In the genomic region with DNA sequence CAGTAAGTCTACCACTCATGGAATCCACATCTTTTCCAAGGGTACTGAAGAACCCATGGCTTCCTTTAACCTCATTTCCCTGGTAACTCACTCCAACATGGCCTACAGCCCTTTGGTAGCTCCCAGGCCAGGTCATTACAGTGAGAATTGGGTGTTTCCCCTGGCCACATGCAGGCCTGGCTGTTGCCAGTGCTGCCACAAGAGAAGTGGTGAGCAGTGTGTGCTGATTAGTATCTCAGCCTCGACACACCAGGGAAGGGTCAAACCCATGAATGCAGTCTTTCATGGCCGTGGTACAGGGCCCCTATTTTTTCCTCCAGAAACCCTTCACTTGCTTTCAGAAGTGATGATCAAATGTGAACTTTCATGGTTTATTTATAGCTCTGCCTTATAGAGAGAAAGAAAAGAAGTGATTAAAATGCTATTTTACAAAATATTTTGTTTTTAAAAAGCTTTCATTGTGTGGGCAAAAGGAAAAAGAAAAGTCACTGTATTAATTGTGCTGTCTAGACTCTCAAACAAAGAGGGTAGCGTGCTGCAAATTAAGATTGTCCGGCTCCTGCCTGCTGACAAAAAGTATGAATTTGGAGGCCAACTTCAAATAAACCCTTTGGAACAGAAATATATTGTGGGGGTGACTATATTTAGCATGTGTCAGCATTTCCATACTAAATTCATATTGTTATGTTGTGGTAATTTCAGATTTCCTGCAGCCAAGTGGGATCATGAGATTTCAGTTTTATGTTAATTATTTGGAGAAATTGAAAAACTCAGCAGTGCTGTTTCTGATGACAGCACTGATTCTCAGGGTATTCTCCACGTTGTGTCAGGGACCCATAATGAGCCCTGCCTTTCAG, we compare ENCODE assay signal across 13 cellular contexts.
DNase-seq lines count a peak whose midpoint lies in the region; ATAC-seq and TF ChIP-seq lines count a peak whose summit lies in the region.
"Had no signal": no experiment of that assay in that cellular context is flagged by ENCODE, and none has a peak within 500 bp of the region (broad histone marks: within the 10 kb centered on the region; RNA-seq: fewer than 3 reads in every experiment).

No MANE protein-coding gene starts in this region.

- ATAC-seq in GM18858 (IDR thresholded peaks at IDR 0.05; ENCODE audit: unreplicated experiment) (peak; percentile 55), GM21786 (IDR thresholded peaks at IDR 0.05; ENCODE audit: unreplicated experiment) (peak; percentile 93), HG03565 (IDR thresholded peaks at IDR 0.05; ENCODE audit: unreplicated experiment) (peak; percentile 56)

- WGBS in spleen, 5 donors: 67 to 76% (median 72%) methylated on average over 5 of the region's 5 CpGs

- H3K4me1 Mint-ChIP-seq in nephron: peaks cover 53% of the 10 kb centered on the region

- no peaks in the 10 kb centered on the region for H3K36me3 Mint-ChIP-seq in nephron (ENCODE audit: low read depth)

- intact Hi-C loops in spleen (cut with DNase I; ENCODE audit: low total_unique reads): no loop called here

- H3K4me3 ChIP-seq in spleen: no peak overlapping the region
- H3K4me3 ChIP-seq: uterus had no signal

- no peak for TF ChIP-seq POLR2A in spleen (IDR thresholded peaks at IDR 0.05)

- peak overlapping the region in 2 of 3 experiments; percentile 28 to 67 for H3K27ac Mint-ChIP-seq in nephron

- no peak overlapping the region for H3K4me3 Mint-ChIP-seq in nephron

- no peaks in the 10 kb centered on the region for H3K9me3 Mint-ChIP-seq in nephron

- no peak for DNase-seq in iPS-NIHi7 (ENCODE audit: extremely low spot score)
- DNase-seq in OCI-M1 (lab: John Stamatoyannopoulos, UW): no peak
- no peak for DNase-seq in AG20443 (ENCODE audit: low spot score)
- DNase-seq in spleen: no peak
- DNase-seq: central memory CD4-positive, alpha-beta T cell; COR-L47; NCI-H226; stimulated activated CD4-positive, alpha-beta T cell treated with anti-CD3 and anti-CD28 coated beads, Interleukin-2, amount 100 ng/mL, for 48 hours; uterus had no signal

- no peaks in the 10 kb centered on the region for H3K9me3 ChIP-seq in spleen
- H3K9me3 ChIP-seq: uterus had no signal

- H3K27me3 Mint-ChIP-seq in nephron (ENCODE audit: low read depth): peaks cover 4% of the 10 kb centered on the region

- H3K4me1 ChIP-seq in spleen: peaks cover 0 to 13% (median 7%) of the 10 kb centered on the region in 6 donors

- no peak for TF ChIP-seq CTCF in nephron (IDR thresholded peaks at IDR 0.05; ENCODE audit: unreplicated experiment in 3 of 3)
- no peak for TF ChIP-seq CTCF in spleen (IDR thresholded peaks at IDR 0.05 in 8 of 11, conservative IDR thresholded peaks at IDR 0.05 in 3 of 11)

- H3K27ac ChIP-seq in spleen: peak overlapping the region in 3 of 8 donors; percentile 11 to 47 (median 30)

- no peaks in the 10 kb centered on the region for H3K36me3 ChIP-seq in spleen
- H3K36me3 ChIP-seq: uterus had no signal

- H3K27me3 ChIP-seq in spleen (replicated peaks in 1 of 7): no peaks in the 10 kb centered on the region
- H3K27me3 ChIP-seq: uterus had no signal
